8 cellular contexts compared by ENCODE assay signal in genomic region chr7:87599336-87599735, GRCh38. TPM values are rescaled to one million over a fixed set of nuclear protein-coding genes. Genes with fewer than 3 reads are reported as not detected.
DNase-seq lines count a peak whose midpoint lies in the region; ATAC-seq lines count a peak whose summit lies in the region.

No MANE protein-coding gene starts in this region.

- H3K27ac ChIP-seq in CD4-positive, alpha-beta memory T cell (ENCODE audit: low read depth, low read length) = peak overlapping the region; percentile 33

- ATAC-seq in GM19452 (IDR thresholded peaks at IDR 0.05; ENCODE audit: unreplicated experiment) (peak; percentile 94), HG03432 (IDR thresholded peaks at IDR 0.05; ENCODE audit: unreplicated experiment) (peak; percentile 93)
- peak; percentile 67 for ATAC-seq in effector memory CD8-positive, alpha-beta T cell (replicated peaks)

- no peaks in the 10 kb centered on the region for H3K36me3 ChIP-seq in CD4-positive, alpha-beta memory T cell (ENCODE audit: insufficient read depth, low read length)
- H3K36me3 ChIP-seq in H7 (replicated peaks; ENCODE audit: control insufficient read depth, insufficient read depth, low read length) = no peaks in the 10 kb centered on the region

- H3K27ac Mint-ChIP-seq in CD4-positive, alpha-beta memory T cell = peak overlapping the region; percentile 1 to 80 (median 40)
- H3K27ac Mint-ChIP-seq in effector memory CD8-positive, alpha-beta T cell = peak overlapping the region; percentile 36 to 97

- CTCF ChIA-PET in CD4-positive, alpha-beta memory T cell (lab: Charles Lee; ENCODE audit: partially characterized antibody) = interaction anchor here (1.6 to 1.8 kb wide), 2 partner anchors 12 to 35 kb away, joined by 3 to 7 read pairs; no protein-coding TSS in a partner anchor

- DNase-seq in CD4-positive, alpha-beta memory T cell = peak; percentile 20 to 55 (median 33)
- DNase-seq in UCSD-AML1 (lab: John Stamatoyannopoulos, UW; ENCODE audit: unreplicated experiment) = peak; percentile 45
- peak; percentile 34 to 43 (median 35) for DNase-seq in effector memory CD8-positive, alpha-beta T cell
- DNase-seq in stimulated activated CD8-positive, alpha-beta memory T cell treated with anti-CD3 and anti-CD28 coated beads, Interleukin-2, amount 100 ng/mL, for 48 hours (ENCODE audit: low read depth in 2 of 2) = peak; percentile 27 to 33
- DNase-seq in H7 = no peak
- DNase-seq in OCI-M2 (lab: John Stamatoyannopoulos, UW; ENCODE audit: unreplicated experiment) = no peak

- intact Hi-C loops in CD4-positive, alpha-beta memory T cell (cut with micrococcal nuclease) = no loop called here

- peak overlapping the region; percentile 81 to 92 (median 84) for H3K4me3 Mint-ChIP-seq in CD4-positive, alpha-beta memory T cell
- peak overlapping the region; percentile 77 to 97 for H3K4me3 Mint-ChIP-seq in effector memory CD8-positive, alpha-beta T cell

- H3K4me3 ChIP-seq in CD4-positive, alpha-beta memory T cell (ENCODE audit: low read length in 2 of 2) = no peak overlapping the region
- no peak overlapping the region for H3K4me3 ChIP-seq in H7 (ENCODE audit: insufficient read depth, low read depth, low read length)

- H3K27me3 Mint-ChIP-seq in CD4-positive, alpha-beta memory T cell = peaks cover 20 to 27% of the 10 kb centered on the region in 2 donors
- peaks cover 6 to 24% of the 10 kb centered on the region in 2 donors for H3K27me3 Mint-ChIP-seq in effector memory CD8-positive, alpha-beta T cell

- H3K9me3 ChIP-seq in CD4-positive, alpha-beta memory T cell (ENCODE audit: control insufficient read depth in 1 of 2, low read length in 2 of 2) = no peaks in the 10 kb centered on the region

- no peaks in the 10 kb centered on the region for H3K9me3 Mint-ChIP-seq in CD4-positive, alpha-beta memory T cell
- H3K9me3 Mint-ChIP-seq in effector memory CD8-positive, alpha-beta T cell = no peaks in the 10 kb centered on the region

- H3K36me3 Mint-ChIP-seq in CD4-positive, alpha-beta memory T cell = no peaks in the 10 kb centered on the region
- H3K36me3 Mint-ChIP-seq in effector memory CD8-positive, alpha-beta T cell (ENCODE audit: insufficient read depth) = peaks cover 22% of the 10 kb centered on the region

- peaks cover 18% of the 10 kb centered on the region for H3K4me1 ChIP-seq in CD4-positive, alpha-beta memory T cell (ENCODE audit: insufficient read depth, low read length)

- H3K27me3 ChIP-seq in CD4-positive, alpha-beta memory T cell (ENCODE audit: insufficient read depth, low read length) = peaks cover 3% of the 10 kb centered on the region
- H3K27me3 ChIP-seq in H7 (ENCODE audit: control insufficient read depth, insufficient read depth, low read length) = peaks cover 33% of the 10 kb centered on the region

- peaks cover 8 to 40% (median 24%) of the 10 kb centered on the region in 4 donors for H3K4me1 Mint-ChIP-seq in CD4-positive, alpha-beta memory T cell
- H3K4me1 Mint-ChIP-seq in effector memory CD8-positive, alpha-beta T cell (ENCODE audit: low read depth in 2 of 2) = peaks cover 20 to 23% of the 10 kb centered on the region in 2 donors

- POLR2A ChIA-PET in CD4-positive, alpha-beta memory T cell (lab: Charles Lee; ENCODE audit: partially characterized antibody) = interaction anchor here (1.3 to 1.9 kb wide), 3 partner anchors 13 to 254 kb away, joined by 5 to 8 read pairs (median 5); partner anchors contain the start of genes CROT and RUNDC3B

RNA-seq across cellular contexts. Expression of gene ABCB1, which starts 1.3 kb away (rescaled TPM):
- 10 to 100 TPM; 24.8 to 27.1 TPM for total RNA-seq in CD4-positive, alpha-beta memory T cell
- polyA plus RNA-seq in CD4-positive, alpha-beta memory T cell = 10 to 100 TPM; 15.4 to 22.0 TPM
- total RNA-seq in H7 (2014; rRNA removed; shearing (Covaris generic)) = not detected in 2 replicates

RNA-seq across cellular contexts. Expression of gene RUNDC3B, which starts 28.9 kb away (rescaled TPM):
- under 1 TPM in 1 of 2 experiments, not detected in 1; 0.52 TPM for total RNA-seq in CD4-positive, alpha-beta memory T cell
- polyA plus RNA-seq in CD4-positive, alpha-beta memory T cell = 1 to 10 TPM in 1 of 2 donors, under 1 TPM in 1; 0.40 to 1.2 TPM
- 0.18 and 0.35 TPM in 2 replicates for total RNA-seq in H7 (2014; rRNA removed; shearing (Covaris generic))

Comparison
In these comparisons a context has a peak if more than half of its experiments do, and no peak if none do; other contexts are left out.
1. DNase-seq: peak in CD4-positive, alpha-beta memory T cell (5 of 5), UCSD-AML1 (single experiment), effector memory CD8-positive, alpha-beta T cell (3 of 3) and stimulated activated CD8-positive, alpha-beta memory T cell treated with anti-CD3 and anti-CD28 coated beads, Interleukin-2, amount 100 ng/mL, for 48 hours (2 of 2); none in H7 (single experiment) and OCI-M2 (single experiment).
2. RNA of gene ABCB1, which starts 1.3 kb away (total RNA-seq): 24.8 to 27.1 TPM in CD4-positive, alpha-beta memory T cell; not detected in H7; every median in the first group is over 10 times any median in the second.
3. Peak in every context shown above with its lines, with median percentiles within 50 percentile points of each other: ATAC-seq.